ENCODE assay signal across 1 cellular context in the genomic region with DNA sequence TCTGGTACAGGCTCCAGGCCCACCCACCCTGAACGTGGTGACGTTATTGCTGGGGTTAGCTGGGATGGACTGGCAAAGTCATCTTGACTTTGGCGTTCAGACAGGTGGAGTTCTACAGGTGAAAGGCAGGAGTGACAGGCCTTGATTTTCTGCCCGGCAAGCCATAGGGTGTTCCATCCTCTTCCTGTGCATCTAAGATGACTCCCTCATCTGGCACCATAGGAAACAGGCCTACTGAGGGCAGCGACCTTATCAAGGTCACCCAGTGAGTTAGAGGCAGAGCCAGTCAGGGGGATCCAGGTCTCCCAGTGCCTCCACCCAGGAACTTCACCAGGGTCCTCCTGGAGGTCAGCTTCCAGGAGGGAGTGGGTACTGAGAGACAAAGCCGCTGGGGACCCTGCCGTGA.
TF ChIP-seq lines count a peak whose summit lies in the region.

No MANE protein-coding gene starts in this region.

TF ChIP-seq in SK-N-SH, 30 proteins besides CTCF, POLR2A, EP300 and RAD21 (continued from another document):
- TF ChIP-seq POLR2AphosphoS5 (IDR thresholded peaks at IDR 0.05; ENCODE audit: low read depth, low read length), result no peak
TF ChIP-seq in SK-N-SH: peak in this region for 0.
